27 cellular contexts compared by ENCODE assay signal in the genomic region with DNA sequence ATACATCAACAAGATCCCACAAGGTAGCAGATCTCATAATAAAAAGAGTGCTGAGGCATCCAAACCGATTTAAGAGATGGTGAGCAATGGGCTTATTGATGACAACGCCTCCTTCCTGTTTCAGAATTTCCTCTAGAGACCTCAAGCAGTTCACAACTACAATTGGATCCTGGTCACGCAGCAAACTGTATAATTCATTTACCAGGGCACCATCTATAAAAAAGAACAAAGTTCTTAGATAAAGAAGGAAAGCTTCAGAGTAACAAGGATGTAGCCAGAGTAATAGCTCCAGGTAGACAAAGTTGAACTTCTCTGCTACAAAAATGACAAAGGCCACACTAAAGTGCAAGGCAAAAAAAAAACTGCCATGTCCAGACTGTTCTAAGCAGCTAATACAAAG. TPM values are rescaled to one million over a fixed set of nuclear protein-coding genes. Genes with fewer than 3 reads are reported as not detected.
DNase-seq lines count a peak whose midpoint lies in the region; ATAC-seq, FAIRE-seq and TF ChIP-seq lines count a peak whose summit lies in the region.
"Had no signal": no experiment of that assay in that cellular context is flagged by ENCODE, and none has a peak within 500 bp of the region (broad histone marks: within the 10 kb centered on the region; RNA-seq: fewer than 3 reads in every experiment).

No MANE protein-coding gene starts in this region.

- H3K9me3 Mint-ChIP-seq in activated CD8-positive, alpha-beta memory T cell treated with anti-CD3 and anti-CD28 coated beads, Interleukin-2, amount 10 ng/mL, durations not matched to agents 7 days and 5 days (ENCODE audit: low read depth): no peaks in the 10 kb centered on the region
- no peaks in the 10 kb centered on the region for H3K9me3 Mint-ChIP-seq in T-helper 1 cell treated with Interleukin-12 subunit alpha and Interleukin-12 subunit beta and Interleukin-4 antibody, amounts not matched to agents 30 μg/mL and 1 μg/mL, for 36 hours
- no peaks in the 10 kb centered on the region for H3K9me3 Mint-ChIP-seq in activated naive CD8-positive, alpha-beta T cell treated with anti-CD3 and anti-CD28 coated beads, Interleukin-2, amount 10 ng/mL, durations not matched to agents 7 days and 5 days
- H3K9me3 Mint-ChIP-seq: naive B cell, type B pancreatic cell had no signal

- WGBS in small intestine, 3 donors: 6 to 59% (median 24%) methylated on average over 3 of the region's 3 CpGs

- TF ChIP-seq CTCF in right atrium auricular region (IDR thresholded peaks at IDR 0.05): no peak

- H3K27me3 ChIP-seq in small intestine (ENCODE audit: control insufficient read depth in 2 of 2, insufficient read depth in 2 of 2, low read length in 2 of 2): no peaks in the 10 kb centered on the region
- no peaks in the 10 kb centered on the region for H3K27me3 ChIP-seq in right atrium auricular region
- H3K27me3 ChIP-seq: BE2C, pancreas, right lobe of liver had no signal

- no peak for ATAC-seq in activated CD8-positive, alpha-beta memory T cell treated with anti-CD3 and anti-CD28 coated beads, Interleukin-2, amount 10 ng/mL, durations not matched to agents 7 days and 5 days
- no peak for ATAC-seq in activated naive CD8-positive, alpha-beta T cell treated with anti-CD3 and anti-CD28 coated beads, Interleukin-2, amount 10 ng/mL, durations not matched to agents 7 days and 5 days (ENCODE audit: low read depth)
- ATAC-seq in HG02884 (IDR thresholded peaks at IDR 0.05; ENCODE audit: unreplicated experiment): no peak
- ATAC-seq: pancreas, right lobe of liver had no signal

- H3K27ac ChIP-seq in small intestine (ENCODE audit: low read depth in 1 of 2, low read length in 1 of 2): peak overlapping the region; percentile 52 to 60
- no peak overlapping the region for H3K27ac ChIP-seq in right atrium auricular region
- H3K27ac ChIP-seq: GM23248, pancreas, right lobe of liver, VCaP had no signal

- no peak for FAIRE-seq in small intestine (lab: Jason Lieb, UNC)
- FAIRE-seq: A204.1, GM12892, GM19239, pancreas had no signal

- H3K4me1 ChIP-seq in small intestine (ENCODE audit: control insufficient read depth in 2 of 2, insufficient read depth in 1 of 2, low read depth in 1 of 2, low read length in 1 of 2) (peaks cover 17 to 31% of the 10 kb centered on the region in 2 donors), right atrium auricular region (peaks cover 0 to 20% of the 10 kb centered on the region in 2 donors)

- H3K36me3 ChIP-seq in small intestine (ENCODE audit: control insufficient read depth in 2 of 2, insufficient read depth in 2 of 2, low read length in 2 of 2): peaks cover 8 to 10% of the 10 kb centered on the region in 2 donors
- peaks cover 38% of the 10 kb centered on the region for H3K36me3 ChIP-seq in right atrium auricular region

- CTCF ChIA-PET in activated CD8-positive, alpha-beta memory T cell treated with anti-CD3 and anti-CD28 coated beads, Interleukin-2, amount 10 ng/mL, durations not matched to agents 7 days and 5 days (lab: Charles Lee): interaction anchor here (1.1 to 6.2 kb wide), 3 partner anchors 31 to 66 kb away, joined by 3 to 50 read pairs (median 12); no protein-coding TSS in a partner anchor
- CTCF ChIA-PET in HEK293T (lab: Yijun Ruan, JAX): no interaction called here

- no peak for DNase-seq in activated CD8-positive, alpha-beta memory T cell treated with anti-CD3 and anti-CD28 coated beads, Interleukin-2, amount 10 ng/mL, durations not matched to agents 7 days and 5 days
- no peak for DNase-seq in activated CD8-positive, alpha-beta memory T cell treated with anti-CD3 and anti-CD28 coated beads, Interleukin-2, amount 50 U/mL, for 4 hours
- no peak for DNase-seq in activated naive CD8-positive, alpha-beta T cell treated with anti-CD3 and anti-CD28 coated beads, Interleukin-2, amount 10 ng/mL, durations not matched to agents 7 days and 5 days
- DNase-seq in small intestine (peak; percentile 91), HEK293T (ENCODE audit: extremely low spot score) (no peak), right atrium auricular region (ENCODE audit: low spot score) (no peak)
- DNase-seq: activated CD8-positive, alpha-beta memory T cell treated with anti-CD3 and anti-CD28 coated beads for 24 hours; BE2C; glutamatergic neuron; GM23248; kidney glomerular epithelial cell; mammary epithelial cell; naive B cell; NCI-H1417 treated with DMSO at 0.1 percent for 48 hours; NCI-H2107; NCI-H510A treated with DMSO at 0.1 percent for 48 hours; NK-92 treated with Interleukin-12 subunit alpha and Interleukin-12 subunit beta, amount 100 ng/mL, for 24 hours; pancreas; right lobe of liver; SIG-M5 had no signal

- H3K27ac Mint-ChIP-seq in activated CD8-positive, alpha-beta memory T cell treated with anti-CD3 and anti-CD28 coated beads, Interleukin-2, amount 10 ng/mL, durations not matched to agents 7 days and 5 days: peak overlapping the region; percentile 84
- peak overlapping the region; percentile 15 for H3K27ac Mint-ChIP-seq in T-helper 1 cell treated with Interleukin-12 subunit alpha and Interleukin-12 subunit beta and Interleukin-4 antibody, amounts not matched to agents 30 μg/mL and 1 μg/mL, for 36 hours
- peak overlapping the region; percentile 80 for H3K27ac Mint-ChIP-seq in activated naive CD8-positive, alpha-beta T cell treated with anti-CD3 and anti-CD28 coated beads, Interleukin-2, amount 10 ng/mL, durations not matched to agents 7 days and 5 days
- H3K27ac Mint-ChIP-seq: type B pancreatic cell had no signal

- H3K27me3 Mint-ChIP-seq in activated CD8-positive, alpha-beta memory T cell treated with anti-CD3 and anti-CD28 coated beads, Interleukin-2, amount 10 ng/mL, durations not matched to agents 7 days and 5 days: no peaks in the 10 kb centered on the region
- no peaks in the 10 kb centered on the region for H3K27me3 Mint-ChIP-seq in T-helper 1 cell treated with Interleukin-12 subunit alpha and Interleukin-12 subunit beta and Interleukin-4 antibody, amounts not matched to agents 30 μg/mL and 1 μg/mL, for 36 hours (ENCODE audit: low read depth)
- H3K27me3 Mint-ChIP-seq in activated naive CD8-positive, alpha-beta T cell treated with anti-CD3 and anti-CD28 coated beads, Interleukin-2, amount 10 ng/mL, durations not matched to agents 7 days and 5 days: no peaks in the 10 kb centered on the region
- H3K27me3 Mint-ChIP-seq: naive B cell, type B pancreatic cell had no signal

- H3K4me3 Mint-ChIP-seq in activated CD8-positive, alpha-beta memory T cell treated with anti-CD3 and anti-CD28 coated beads, Interleukin-2, amount 10 ng/mL, durations not matched to agents 7 days and 5 days: peak overlapping the region; percentile 25
- H3K4me3 Mint-ChIP-seq in T-helper 1 cell treated with Interleukin-12 subunit alpha and Interleukin-12 subunit beta and Interleukin-4 antibody, amounts not matched to agents 30 μg/mL and 1 μg/mL, for 36 hours: no peak overlapping the region
- peak overlapping the region; percentile 46 for H3K4me3 Mint-ChIP-seq in activated naive CD8-positive, alpha-beta T cell treated with anti-CD3 and anti-CD28 coated beads, Interleukin-2, amount 10 ng/mL, durations not matched to agents 7 days and 5 days
- H3K4me3 Mint-ChIP-seq: type B pancreatic cell had no signal

- H3K9me3 ChIP-seq in small intestine (ENCODE audit: control insufficient read depth, low read depth): no peaks in the 10 kb centered on the region
- H3K9me3 ChIP-seq in right atrium auricular region: no peaks in the 10 kb centered on the region
- H3K9me3 ChIP-seq: BE2C, pancreas, right lobe of liver had no signal

- H3K4me1 Mint-ChIP-seq in activated CD8-positive, alpha-beta memory T cell treated with anti-CD3 and anti-CD28 coated beads, Interleukin-2, amount 10 ng/mL, durations not matched to agents 7 days and 5 days: peaks cover 59% of the 10 kb centered on the region
- H3K4me1 Mint-ChIP-seq in T-helper 1 cell treated with Interleukin-12 subunit alpha and Interleukin-12 subunit beta and Interleukin-4 antibody, amounts not matched to agents 30 μg/mL and 1 μg/mL, for 36 hours (ENCODE audit: low read depth): peaks cover 48% of the 10 kb centered on the region
- H3K4me1 Mint-ChIP-seq in activated naive CD8-positive, alpha-beta T cell treated with anti-CD3 and anti-CD28 coated beads, Interleukin-2, amount 10 ng/mL, durations not matched to agents 7 days and 5 days: peaks cover 44% of the 10 kb centered on the region

- H3K4me3 ChIP-seq in small intestine (ENCODE audit: low read depth in 1 of 2, low read length in 2 of 2) (no peak overlapping the region), right atrium auricular region (no peak overlapping the region)
- H3K4me3 ChIP-seq: GM23248, pancreas, right lobe of liver had no signal

- peaks cover 64% of the 10 kb centered on the region for H3K36me3 Mint-ChIP-seq in activated CD8-positive, alpha-beta memory T cell treated with anti-CD3 and anti-CD28 coated beads, Interleukin-2, amount 10 ng/mL, durations not matched to agents 7 days and 5 days
- peaks cover 53% of the 10 kb centered on the region for H3K36me3 Mint-ChIP-seq in T-helper 1 cell treated with Interleukin-12 subunit alpha and Interleukin-12 subunit beta and Interleukin-4 antibody, amounts not matched to agents 30 μg/mL and 1 μg/mL, for 36 hours (ENCODE audit: low read depth)
- peaks cover 55% of the 10 kb centered on the region for H3K36me3 Mint-ChIP-seq in activated naive CD8-positive, alpha-beta T cell treated with anti-CD3 and anti-CD28 coated beads, Interleukin-2, amount 10 ng/mL, durations not matched to agents 7 days and 5 days

- POLR2A ChIA-PET in activated naive CD8-positive, alpha-beta T cell treated with anti-CD3 and anti-CD28 coated beads, Interleukin-2, amount 10 ng/mL, durations not matched to agents 7 days and 5 days (lab: Charles Lee): interaction anchor here (0.6 to 7.7 kb wide), 4 partner anchors 27 to 151 kb away, joined by 3 to 148 read pairs (median 4); a partner anchor contains a TSS
- POLR2A ChIA-PET in HEK293T (lab: Yijun Ruan, JAX): interaction anchor here (8.6 kb wide), 1 partner anchor 28 kb away, joined by 116 read pairs; a partner anchor contains a TSS

RNA-seq across cellular contexts. Expression of a gene that starts 3.4 kb away (rescaled TPM):
- 10 to 100 TPM; 57.3 to 61.8 TPM for total RNA-seq in activated CD8-positive, alpha-beta memory T cell treated with anti-CD3 and anti-CD28 coated beads, Interleukin-2, amount 10 ng/mL, durations not matched to agents 7 days and 5 days
- total RNA-seq in activated naive CD8-positive, alpha-beta T cell treated with anti-CD3 and anti-CD28 coated beads, Interleukin-2, amount 10 ng/mL, durations not matched to agents 7 days and 5 days: 10 to 100 TPM; 53.9 to 60.5 TPM
- 10 to 100 TPM; 12.4 to 15.4 (median 14.5) TPM for polyA plus RNA-seq in small intestine
- total RNA-seq in right atrium auricular region: 1 to 10 TPM; 8.3 to 9.6 TPM

RNA-seq across cellular contexts. Expression of a gene that starts 4.0 kb away (rescaled TPM):
- total RNA-seq in activated CD8-positive, alpha-beta memory T cell treated with anti-CD3 and anti-CD28 coated beads, Interleukin-2, amount 10 ng/mL, durations not matched to agents 7 days and 5 days: 10 to 100 TPM; 19.5 to 21.1 TPM
- 10 to 100 TPM; 13.4 to 14.3 TPM for total RNA-seq in activated naive CD8-positive, alpha-beta T cell treated with anti-CD3 and anti-CD28 coated beads, Interleukin-2, amount 10 ng/mL, durations not matched to agents 7 days and 5 days
- polyA plus RNA-seq in small intestine: 1 to 10 TPM in 2 of 3 donors, under 1 TPM in 1; 0.45 to 5.4 (median 1.1) TPM
- 1 to 10 TPM; 1.4 to 2.4 TPM for total RNA-seq in right atrium auricular region

RNA-seq across cellular contexts. Expression of a gene that starts 13.8 kb away (rescaled TPM):
- 1 to 10 TPM; 1.2 to 2.1 TPM for total RNA-seq in activated CD8-positive, alpha-beta memory T cell treated with anti-CD3 and anti-CD28 coated beads, Interleukin-2, amount 10 ng/mL, durations not matched to agents 7 days and 5 days
- 1 to 10 TPM; 1.1 to 2.9 TPM for total RNA-seq in activated naive CD8-positive, alpha-beta T cell treated with anti-CD3 and anti-CD28 coated beads, Interleukin-2, amount 10 ng/mL, durations not matched to agents 7 days and 5 days
- 100 to 1,000 TPM in 2 of 3 donors, 10 to 100 TPM in 1; 79.1 to 214 (median 186) TPM for polyA plus RNA-seq in small intestine
- under 1 TPM in 1 of 2 donors, not detected in 1; 0.08 TPM for total RNA-seq in right atrium auricular region
- polyA plus RNA-seq: GM23248 had no signal

RNA-seq across cellular contexts. Expression of a gene that starts 28.0 kb away (rescaled TPM):
- total RNA-seq in activated CD8-positive, alpha-beta memory T cell treated with anti-CD3 and anti-CD28 coated beads, Interleukin-2, amount 10 ng/mL, durations not matched to agents 7 days and 5 days: 10 to 100 TPM; 90.4 to 97.9 TPM
- total RNA-seq in activated naive CD8-positive, alpha-beta T cell treated with anti-CD3 and anti-CD28 coated beads, Interleukin-2, amount 10 ng/mL, durations not matched to agents 7 days and 5 days: 10 to 100 TPM; 93.0 to 99.4 TPM
- polyA plus RNA-seq in small intestine: 10 to 100 TPM in 2 of 3 donors, 1 to 10 TPM in 1; 9.5 to 11.2 (median 10.3) TPM
- total RNA-seq in right atrium auricular region: 10 to 100 TPM; 50.1 to 58.1 TPM

RNA-seq across cellular contexts. Expression of a gene that starts 29.7 kb away (rescaled TPM):
- total RNA-seq in activated CD8-positive, alpha-beta memory T cell treated with anti-CD3 and anti-CD28 coated beads, Interleukin-2, amount 10 ng/mL, durations not matched to agents 7 days and 5 days: 100 to 1,000 TPM; 112 to 133 TPM
- total RNA-seq in activated naive CD8-positive, alpha-beta T cell treated with anti-CD3 and anti-CD28 coated beads, Interleukin-2, amount 10 ng/mL, durations not matched to agents 7 days and 5 days: 10 to 100 TPM; 74.1 to 82.9 TPM
- polyA plus RNA-seq in small intestine: 10 to 100 TPM in 2 of 3 donors, 1 to 10 TPM in 1; 2.0 to 20.1 (median 14.3) TPM
- total RNA-seq in right atrium auricular region: 1 to 10 TPM in 1 of 2 donors, under 1 TPM in 1; 0.33 to 2.0 TPM

Comparison
In these comparisons a context has a peak if more than half of its experiments do, and no peak if none do; other contexts are left out.
1. H3K27ac Mint-ChIP-seq: peak in every context shown above with its lines; median percentile 84 in activated CD8-positive, alpha-beta memory T cell treated with anti-CD3 and anti-CD28 coated beads, Interleukin-2, amount 10 ng/mL, durations not matched to agents 7 days and 5 days; 80 in activated naive CD8-positive, alpha-beta T cell treated with anti-CD3 and anti-CD28 coated beads, Interleukin-2, amount 10 ng/mL, durations not matched to agents 7 days and 5 days; 15 in T-helper 1 cell treated with Interleukin-12 subunit alpha and Interleukin-12 subunit beta and Interleukin-4 antibody, amounts not matched to agents 30 μg/mL and 1 μg/mL, for 36 hours.
2. H3K27ac ChIP-seq: peak in small intestine (2 of 2); none in right atrium auricular region (0 of 2).
3. RNA of a gene that starts 3.4 kb away (total RNA-seq): 57.3 to 61.8 TPM in activated CD8-positive, alpha-beta memory T cell treated with anti-CD3 and anti-CD28 coated beads, Interleukin-2, amount 10 ng/mL, durations not matched to agents 7 days and 5 days and 53.9 to 60.5 TPM in activated naive CD8-positive, alpha-beta T cell treated with anti-CD3 and anti-CD28 coated beads, Interleukin-2, amount 10 ng/mL, durations not matched to agents 7 days and 5 days; 8.3 to 9.6 TPM in right atrium auricular region; every median in the first group is over 4 times any median in the second.
4. RNA of a gene that starts 4.0 kb away (total RNA-seq): 19.5 to 21.1 TPM in activated CD8-positive, alpha-beta memory T cell treated with anti-CD3 and anti-CD28 coated beads, Interleukin-2, amount 10 ng/mL, durations not matched to agents 7 days and 5 days and 13.4 to 14.3 TPM in activated naive CD8-positive, alpha-beta T cell treated with anti-CD3 and anti-CD28 coated beads, Interleukin-2, amount 10 ng/mL, durations not matched to agents 7 days and 5 days; 1.4 to 2.4 TPM in right atrium auricular region; every median in the first group is over 4 times any median in the second.